Comparison of ENCODE assay signal across 13 cellular contexts in genomic region chr16:81600275-81600674, GRCh38.
DNase-seq lines count a peak whose midpoint lies in the region; ATAC-seq, FAIRE-seq and TF ChIP-seq lines count a peak whose summit lies in the region.
"Had no signal": no experiment of that assay in that cellular context is flagged by ENCODE, and none has a peak within 500 bp of the region (broad histone marks: within the 10 kb centered on the region; RNA-seq: fewer than 3 reads in every experiment).

No MANE protein-coding gene starts in this region.

- DNase-seq in A549 (ENCODE audit: low read depth in 1 of 2, low spot score in 1 of 2): peak in 1 of 2 experiments; percentile 51
- DNase-seq in HT1080 (ENCODE audit: low read depth): peak; percentile 81
- peak; percentile 59 to 69 for DNase-seq in cardiac fibroblast (ENCODE audit: low read depth in 2 of 2)
- peak; percentile 68 for DNase-seq in kidney epithelial cell (ENCODE audit: low read depth)
- DNase-seq in NCI-H1417 (lab: John Stamatoyannopoulos, UW): no peak
- DNase-seq in activated naive CD8-positive, alpha-beta T cell treated with anti-CD3 and anti-CD28 coated beads for 36 hours: no peak
- DNase-seq: activated T-cell treated with anti-CD3 and anti-CD28 coated beads, Interleukin-2, amount 50 U/mL, for 1 hour; gastrocnemius medialis; NCI-H1092 had no signal

- H3K27me3 ChIP-seq in kidney epithelial cell (ENCODE audit: control insufficient read depth, insufficient read depth, low read length): no peaks in the 10 kb centered on the region
- H3K27me3 ChIP-seq: BLaER1, gastrocnemius medialis, neutrophil had no signal

- peaks cover 78% of the 10 kb centered on the region for H3K4me1 ChIP-seq in A549
- H3K4me1 ChIP-seq: gastrocnemius medialis had no signal

- TF ChIP-seq POLR2A in A549 (IDR thresholded peaks at IDR 0.05; ENCODE audit: low read length): no peak

- TF ChIP-seq CTCF in A549 (IDR thresholded peaks at IDR 0.05) (no peak), cardiac fibroblast (IDR thresholded peaks at IDR 0.05; ENCODE audit: low read depth, low read length) (no peak), kidney epithelial cell (IDR thresholded peaks at IDR 0.05; ENCODE audit: insufficient read depth, low read length, poor library complexity, severe bottlenecking) (no peak)

- H3K9me3 Mint-ChIP-seq in activated naive CD8-positive, alpha-beta T cell treated with anti-CD3 and anti-CD28 coated beads for 36 hours: no peaks in the 10 kb centered on the region

- ATAC-seq in A549 (peak; percentile 41 to 55), HG02678 (IDR thresholded peaks at IDR 0.05; ENCODE audit: unreplicated experiment) (no peak), HG03097 (IDR thresholded peaks at IDR 0.05; ENCODE audit: low FRiP score, unreplicated experiment) (no peak)
- ATAC-seq: gastrocnemius medialis had no signal

- CTCF ChIA-PET in A549 (lab: Yijun Ruan, JAX): no interaction called here

- no peaks in the 10 kb centered on the region for H3K27me3 Mint-ChIP-seq in activated naive CD8-positive, alpha-beta T cell treated with anti-CD3 and anti-CD28 coated beads for 36 hours

- no peak overlapping the region for H3K4me3 Mint-ChIP-seq in activated naive CD8-positive, alpha-beta T cell treated with anti-CD3 and anti-CD28 coated beads for 36 hours

- POLR2A ChIA-PET in A549 (lab: Yijun Ruan, JAX): no interaction called here

- peaks cover 8% of the 10 kb centered on the region for H3K4me1 Mint-ChIP-seq in activated naive CD8-positive, alpha-beta T cell treated with anti-CD3 and anti-CD28 coated beads for 36 hours

- H3K36me3 Mint-ChIP-seq in activated naive CD8-positive, alpha-beta T cell treated with anti-CD3 and anti-CD28 coated beads for 36 hours: no peaks in the 10 kb centered on the region

- TF ChIP-seq RAD21 in A549 (conservative IDR thresholded peaks at IDR 0.05 in 1 of 2, IDR thresholded peaks at IDR 0.05 in 1 of 2): no peak

- WGBS in A549 (ENCODE audit: missing lambda C conversion rate): 76% methylated on average over 5 of the region's 5 CpGs

- no peak overlapping the region for H3K27ac Mint-ChIP-seq in activated naive CD8-positive, alpha-beta T cell treated with anti-CD3 and anti-CD28 coated beads for 36 hours

- no peak for FAIRE-seq in A549 (lab: Jason Lieb, UNC)

- H3K36me3 ChIP-seq in kidney epithelial cell (ENCODE audit: control insufficient read depth, insufficient read depth, low read length): no peaks in the 10 kb centered on the region
- H3K36me3 ChIP-seq: gastrocnemius medialis, neutrophil had no signal

- peak overlapping the region; percentile 59 to 70; a peak in 2 of 6 replicates for H3K27ac ChIP-seq in A549
- H3K27ac ChIP-seq: gastrocnemius medialis, neutrophil had no signal

- H3K4me2 ChIP-seq in A549: peak overlapping the region; percentile 17

- no peak for TF ChIP-seq EP300 in A549 (IDR thresholded peaks at IDR 0.05)

- H3K4me3 ChIP-seq in A549 (no peak overlapping the region), cardiac fibroblast (replicated peaks in 1 of 2; ENCODE audit: low read depth in 2 of 2, low read length in 2 of 2) (no peak overlapping the region), kidney epithelial cell (ENCODE audit: low read depth, low read length) (no peak overlapping the region)
- H3K4me3 ChIP-seq: BLaER1, gastrocnemius medialis had no signal

- no peaks in the 10 kb centered on the region for H3K9me3 ChIP-seq in A549
- H3K9me3 ChIP-seq: BLaER1, gastrocnemius medialis, neutrophil had no signal

TF ChIP-seq in A549, 52 proteins besides CTCF, POLR2A, EP300 and RAD21:
- TF ChIP-seq JUNB (IDR thresholded peaks at IDR 0.05) (no peak), EHMT2 (IDR thresholded peaks at IDR 0.05; ENCODE audit: low read depth) (no peak), HES2 (IDR thresholded peaks at IDR 0.05) (no peak), JUN (IDR thresholded peaks at IDR 0.05) (no peak), HEYL (CRISPR knock-in tag; IDR thresholded peaks at IDR 0.05) (no peak), ESRRA (IDR thresholded peaks at IDR 0.05; ENCODE audit: borderline replicate concordance, low read length) (no peak), FOSB (CRISPR knock-in tag; IDR thresholded peaks at IDR 0.05) (no peak), REST (IDR thresholded peaks at IDR 0.05) (no peak)
TF ChIP-seq in A549: peak in this region for 0.

Comparison
In these comparisons a context has a peak if more than half of its experiments do, and no peak if none do; other contexts are left out.
1. ATAC-seq: peak in A549 (2 of 2); none in HG02678 (single experiment) and HG03097 (single experiment).
2. DNase-seq: peak in HT1080 (single experiment), cardiac fibroblast (2 of 2) and kidney epithelial cell (single experiment); none in NCI-H1417 (0 of 3) and activated naive CD8-positive, alpha-beta T cell treated with anti-CD3 and anti-CD28 coated beads for 36 hours (single experiment).